ENCODE assay signal across 36 cellular contexts in the genomic region with DNA sequence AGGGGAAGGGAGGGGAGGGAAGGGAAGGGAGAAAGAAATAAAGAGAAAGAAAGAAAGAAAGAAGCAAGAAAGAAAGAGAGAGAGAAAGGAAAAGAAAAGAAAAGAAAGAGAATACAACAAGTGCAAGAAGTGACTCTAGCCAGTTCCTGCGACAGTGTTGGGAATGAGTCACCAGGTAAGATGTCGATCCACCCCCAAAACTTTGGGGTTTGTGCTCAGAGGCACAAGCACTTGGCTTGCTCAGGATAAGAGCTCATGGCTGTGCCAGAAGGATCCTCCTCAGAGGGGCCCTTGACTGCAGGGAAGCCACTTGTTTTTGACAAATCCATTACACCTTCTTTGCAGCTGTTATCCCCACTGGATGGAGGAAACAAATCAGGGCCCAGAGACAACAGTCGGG.
"Had no signal": no experiment of that assay in that cellular context is flagged by ENCODE, and none has a peak within 500 bp of the region (broad histone marks: within the 10 kb centered on the region; RNA-seq: fewer than 3 reads in every experiment).

No MANE protein-coding gene starts in this region.

- H3K9me3 Mint-ChIP-seq: activated B cell treated with CpG ODN at 0.5 μM for 24 hours; activated CD4-positive, alpha-beta T cell treated with anti-CD3 and anti-CD28 coated beads, Interleukin-2, amount 10 ng/mL, durations not matched to agents 24 days and 14 days; activated CD8-positive, alpha-beta T cell treated with anti-CD3 and anti-CD28 coated beads for 36 hours; activated naive CD4-positive, alpha-beta T cell treated with anti-CD3 and anti-CD28 coated beads for 36 hours; activated naive CD4-positive, alpha-beta T cell treated with anti-CD3 and anti-CD28 coated beads, Interleukin-2, amount 50 U/mL, for 72 hours; activated naive CD8-positive, alpha-beta T cell treated with anti-CD3 and anti-CD28 coated beads for 36 hours; activated T-cell treated with anti-CD3 and anti-CD28 coated beads, Interleukin-2, amount 50 U/mL, for 4 hours; activated T-cell treated with anti-CD3 and anti-CD28 coated beads, Interleukin-2, amount 50 U/mL, for 72 hours; activated T-helper 1 cell treated with anti-CD3 and anti-CD28 coated beads, Interleukin-12 subunit alpha, Interleukin-12 subunit beta, Interleukin-2, Interleukin-4 antibody, amounts not matched to agents 30 ng/mL and 10 ng/mL and 1 ng/mL, durations not matched to agents 14 hours and 24 hours and 36 hours; activated T-helper 17 cell treated with anti-CD3 and anti-CD28 coated beads, Interleukin-2, amount 50 U/mL, for 72 hours; T-helper 2 cell treated with Interferon-gamma antibody and Interleukin-4, amounts not matched to agents 5 μg/mL and 100 μg/mL, for 36 hours had no signal

- H3K36me3 Mint-ChIP-seq: activated CD4-positive, alpha-beta memory T cell treated with anti-CD3 and anti-CD28 coated beads for 36 hours; activated naive CD4-positive, alpha-beta T cell treated with anti-CD3 and anti-CD28 coated beads, Interleukin-2, amount 50 U/mL, for 72 hours; activated naive CD8-positive, alpha-beta T cell treated with anti-CD3 and anti-CD28 coated beads for 36 hours had no signal

- H3K9me3 ChIP-seq: adrenal gland, body of pancreas, breast epithelium had no signal

- H3K27ac Mint-ChIP-seq: activated B cell treated with CpG ODN at 0.5 μM for 24 hours; activated CD4-positive, alpha-beta memory T cell treated with anti-CD3 and anti-CD28 coated beads for 36 hours; activated CD4-positive, alpha-beta T cell treated with anti-CD3 and anti-CD28 coated beads, Interleukin-2, amount 10 ng/mL, durations not matched to agents 24 days and 14 days; activated CD8-positive, alpha-beta T cell treated with anti-CD3 and anti-CD28 coated beads for 36 hours; activated naive CD4-positive, alpha-beta T cell treated with anti-CD3 and anti-CD28 coated beads for 36 hours; activated naive CD4-positive, alpha-beta T cell treated with anti-CD3 and anti-CD28 coated beads, Interleukin-2, amount 50 U/mL, for 72 hours; activated naive CD8-positive, alpha-beta T cell treated with anti-CD3 and anti-CD28 coated beads for 36 hours; activated T-cell treated with anti-CD3 and anti-CD28 coated beads, Interleukin-2, amount 50 U/mL, for 72 hours; activated T-helper 1 cell treated with anti-CD3 and anti-CD28 coated beads, Interleukin-12 subunit alpha, Interleukin-12 subunit beta, Interleukin-2, Interleukin-4 antibody, amounts not matched to agents 30 ng/mL and 10 ng/mL and 1 ng/mL, durations not matched to agents 14 hours and 24 hours and 36 hours; activated T-helper 17 cell treated with anti-CD3 and anti-CD28 coated beads, Interleukin-2, amount 50 U/mL, for 72 hours; T-helper 2 cell treated with Interferon-gamma antibody and Interleukin-4, amounts not matched to agents 5 μg/mL and 100 μg/mL, for 36 hours had no signal

- DNase-seq: activated B cell treated with CpG ODN at 0.5 μM for 24 hours; activated CD4-positive, alpha-beta memory T cell treated with anti-CD3 and anti-CD28 coated beads for 36 hours; activated CD4-positive, alpha-beta T cell treated with anti-CD3 and anti-CD28 coated beads for 4 hours; activated CD4-positive, alpha-beta T cell treated with anti-CD3 and anti-CD28 coated beads, Interleukin-2, amount 10 ng/mL, durations not matched to agents 24 days and 14 days; activated CD4-positive, alpha-beta T cell treated with anti-CD3 and anti-CD28 coated beads, Interleukin-2, amount 50 U/mL, for 1 hour; activated CD4-positive, alpha-beta T cell treated with anti-CD3 and anti-CD28 coated beads, Interleukin-2, amount 50 U/mL, for 4 hours; activated CD4-positive, CD25-positive, alpha-beta regulatory T cell treated with anti-CD3 and anti-CD28 coated beads, Interleukin-2, amount 50 U/mL, for 72 hours; activated CD8-positive, alpha-beta memory T cell treated with anti-CD3 and anti-CD28 coated beads, Interleukin-2, amount 50 U/mL, for 4 hours; activated CD8-positive, alpha-beta T cell treated with anti-CD3 and anti-CD28 coated beads for 36 hours; activated effector memory CD4-positive, alpha-beta T cell treated with anti-CD3 and anti-CD28 coated beads, Interleukin-2, amount 50 U/mL, for 16 hours; activated gamma-delta T cell treated with Interleukin-2 at 50 U/mL for 16 hours; activated naive CD4-positive, alpha-beta T cell; activated naive CD4-positive, alpha-beta T cell treated with anti-CD3 and anti-CD28 coated beads for 36 hours; activated naive CD4-positive, alpha-beta T cell treated with anti-CD3 and anti-CD28 coated beads, Interleukin-2, amount 50 U/mL, for 16 hours; activated naive CD8-positive, alpha-beta T cell treated with anti-CD3 and anti-CD28 coated beads for 36 hours; activated T-cell treated with anti-CD3 and anti-CD28 coated beads for 4 hours; activated T-cell treated with anti-CD3 and anti-CD28 coated beads, Interleukin-2, amount 50 U/mL, for 1 hour; activated T-cell treated with anti-CD3 and anti-CD28 coated beads, Interleukin-2, amount 50 U/mL, for 4 hours; activated T-cell treated with anti-CD3 and anti-CD28 coated beads, Interleukin-2, amount 50 U/mL, for 72 hours; adrenal gland; amniotic stem cell; aorta; body of pancreas; brain microvascular endothelial cell; central memory CD4-positive, alpha-beta T cell; cerebellar nuclear complex; T-helper 2 cell; T-helper 9 cell had no signal

- H3K4me1 ChIP-seq: adrenal gland, breast epithelium had no signal

- H3K27me3 Mint-ChIP-seq: activated CD4-positive, alpha-beta T cell treated with anti-CD3 and anti-CD28 coated beads, Interleukin-2, amount 10 ng/mL, durations not matched to agents 24 days and 14 days had no signal

- H3K27me3 ChIP-seq: body of pancreas, brain microvascular endothelial cell, breast epithelium had no signal

- FAIRE-seq: astrocyte, TTC549 had no signal

- H3K36me3 ChIP-seq: adrenal gland, brain microvascular endothelial cell, breast epithelium had no signal

- ATAC-seq: activated CD8-positive, alpha-beta T cell treated with anti-CD3 and anti-CD28 coated beads for 36 hours; activated naive CD4-positive, alpha-beta T cell treated with anti-CD3 and anti-CD28 coated beads, Interleukin-2, amount 50 U/mL, for 72 hours; activated T-cell treated with anti-CD3 and anti-CD28 coated beads, Interleukin-2, amount 50 U/mL, for 4 hours; activated T-cell treated with anti-CD3 and anti-CD28 coated beads, Interleukin-2, amount 50 U/mL, for 72 hours; activated T-helper 17 cell treated with anti-CD3 and anti-CD28 coated beads, Interleukin-2, amount 50 U/mL, for 72 hours; body of pancreas had no signal

- H3K4me3 Mint-ChIP-seq: activated B cell treated with CpG ODN at 0.5 μM for 24 hours; activated CD4-positive, alpha-beta memory T cell treated with anti-CD3 and anti-CD28 coated beads for 36 hours; activated CD4-positive, alpha-beta T cell treated with anti-CD3 and anti-CD28 coated beads, Interleukin-2, amount 10 ng/mL, durations not matched to agents 24 days and 14 days; activated CD8-positive, alpha-beta T cell treated with anti-CD3 and anti-CD28 coated beads for 36 hours; activated naive CD4-positive, alpha-beta T cell treated with anti-CD3 and anti-CD28 coated beads for 36 hours; activated naive CD8-positive, alpha-beta T cell treated with anti-CD3 and anti-CD28 coated beads for 36 hours; activated T-cell treated with anti-CD3 and anti-CD28 coated beads, Interleukin-2, amount 50 U/mL, for 4 hours; activated T-cell treated with anti-CD3 and anti-CD28 coated beads, Interleukin-2, amount 50 U/mL, for 72 hours; activated T-helper 1 cell treated with anti-CD3 and anti-CD28 coated beads, Interleukin-12 subunit alpha, Interleukin-12 subunit beta, Interleukin-2, Interleukin-4 antibody, amounts not matched to agents 30 ng/mL and 10 ng/mL and 1 ng/mL, durations not matched to agents 14 hours and 24 hours and 36 hours; activated T-helper 17 cell treated with anti-CD3 and anti-CD28 coated beads, Interleukin-2, amount 50 U/mL, for 72 hours; T-helper 2 cell treated with Interferon-gamma antibody and Interleukin-4, amounts not matched to agents 5 μg/mL and 100 μg/mL, for 36 hours had no signal

- H3K4me3 ChIP-seq: adrenal gland, body of pancreas, breast epithelium had no signal

- H3K4me1 Mint-ChIP-seq: activated B cell treated with CpG ODN at 0.5 μM for 24 hours; activated CD4-positive, alpha-beta T cell treated with anti-CD3 and anti-CD28 coated beads, Interleukin-2, amount 10 ng/mL, durations not matched to agents 24 days and 14 days; activated naive CD8-positive, alpha-beta T cell treated with anti-CD3 and anti-CD28 coated beads for 36 hours; activated T-helper 17 cell treated with anti-CD3 and anti-CD28 coated beads, Interleukin-2, amount 50 U/mL, for 72 hours had no signal

- H3K27ac ChIP-seq: adrenal gland, body of pancreas, brain microvascular endothelial cell, breast epithelium, VCaP had no signal
